ENCODE assay signal across 24 cellular contexts in genomic region chr11:120054753-120055045, GRCh38.
DNase-seq lines count a peak whose midpoint lies in the region; ATAC-seq and TF ChIP-seq lines count a peak whose summit lies in the region.
"Had no signal": no experiment of that assay in that cellular context is flagged by ENCODE, and none has a peak within 500 bp of the region (broad histone marks: within the 10 kb centered on the region; RNA-seq: fewer than 3 reads in every experiment).

No MANE protein-coding gene starts in this region.

- no peak for ATAC-seq in left lobe of liver
- no peak for ATAC-seq in stimulated activated naive CD8-positive, alpha-beta T cell treated with anti-CD3 and anti-CD28 coated beads, Interleukin-15, amount 100 ng/mL, for 72 hours
- ATAC-seq: Right ventricle myocardium inferior had no signal

- H3K36me3 Mint-ChIP-seq in progenitor cell of endocrine pancreas (ENCODE audit: insufficient read depth) (no peaks in the 10 kb centered on the region), endothelial cell (ENCODE audit: low read depth, unreplicated experiment) (no peaks in the 10 kb centered on the region)

- H3K27me3 Mint-ChIP-seq in progenitor cell of endocrine pancreas = peaks cover 32% of the 10 kb centered on the region
- H3K27me3 Mint-ChIP-seq in stimulated activated naive CD8-positive, alpha-beta T cell treated with anti-CD3 and anti-CD28 coated beads, Interleukin-15, amount 100 ng/mL, for 72 hours = peaks cover 7% of the 10 kb centered on the region
- peaks cover 8% of the 10 kb centered on the region for H3K27me3 Mint-ChIP-seq in endothelial cell (ENCODE audit: unreplicated experiment)

- no peak overlapping the region for H3K27ac Mint-ChIP-seq in progenitor cell of endocrine pancreas
- H3K27ac Mint-ChIP-seq in stimulated activated naive CD8-positive, alpha-beta T cell treated with anti-CD3 and anti-CD28 coated beads, Interleukin-15, amount 100 ng/mL, for 72 hours = no peak overlapping the region
- no peak overlapping the region for H3K27ac Mint-ChIP-seq in endothelial cell (ENCODE audit: unreplicated experiment)
- H3K27ac Mint-ChIP-seq: CD4-positive, alpha-beta T cell; HFFc6 had no signal

- no peaks in the 10 kb centered on the region for H3K9me3 Mint-ChIP-seq in progenitor cell of endocrine pancreas (ENCODE audit: low read depth)
- H3K9me3 Mint-ChIP-seq in stimulated activated naive CD8-positive, alpha-beta T cell treated with anti-CD3 and anti-CD28 coated beads, Interleukin-15, amount 100 ng/mL, for 72 hours = no peaks in the 10 kb centered on the region
- no peaks in the 10 kb centered on the region for H3K9me3 Mint-ChIP-seq in endothelial cell (ENCODE audit: unreplicated experiment)
- H3K9me3 Mint-ChIP-seq: CD4-positive, alpha-beta T cell; HFFc6 had no signal

- H3K4me3 Mint-ChIP-seq in progenitor cell of endocrine pancreas (ENCODE audit: low read depth) (no peak overlapping the region), endothelial cell (ENCODE audit: unreplicated experiment) (no peak overlapping the region)
- H3K4me3 Mint-ChIP-seq in stimulated activated naive CD8-positive, alpha-beta T cell treated with anti-CD3 and anti-CD28 coated beads, Interleukin-15, amount 100 ng/mL, for 72 hours = no peak overlapping the region
- H3K4me3 Mint-ChIP-seq: CD4-positive, alpha-beta T cell; HFFc6 had no signal

- no peaks in the 10 kb centered on the region for H3K4me1 Mint-ChIP-seq in progenitor cell of endocrine pancreas (ENCODE audit: low read depth)
- no peaks in the 10 kb centered on the region for H3K4me1 Mint-ChIP-seq in stimulated activated naive CD8-positive, alpha-beta T cell treated with anti-CD3 and anti-CD28 coated beads, Interleukin-15, amount 100 ng/mL, for 72 hours
- H3K4me1 Mint-ChIP-seq in endothelial cell (ENCODE audit: unreplicated experiment) = peaks cover 14% of the 10 kb centered on the region

- no peak for TF ChIP-seq CTCF in RWPE1 (conservative IDR thresholded peaks at IDR 0.05; ENCODE audit: low read depth)
- no peak for TF ChIP-seq CTCF in progenitor cell of endocrine pancreas (IDR thresholded peaks at IDR 0.05; ENCODE audit: unreplicated experiment)
- no peak for TF ChIP-seq CTCF in endothelial cell (IDR thresholded peaks at IDR 0.05; ENCODE audit: unreplicated experiment)

- POLR2A ChIA-PET in RWPE1 (lab: Yijun Ruan, JAX; ENCODE audit: low non-redundant PET) = no interaction called here

- DNase-seq in RWPE1 (ENCODE audit: low spot score) (no peak), ecto neural progenitor cell (ENCODE audit: low spot score) (peak; percentile 18), left lobe of liver (ENCODE audit: low spot score) (peak; percentile 16), progenitor cell of endocrine pancreas (ENCODE audit: low spot score, unreplicated experiment) (peak; percentile 4), cerebellar cortex (ENCODE audit: low spot score) (no peak), endothelial cell (ENCODE audit: low spot score) (no peak)
- DNase-seq in stimulated activated naive CD8-positive, alpha-beta T cell treated with anti-CD3 and anti-CD28 coated beads, Interleukin-15, amount 100 ng/mL, for 72 hours = no peak
- DNase-seq: Caco-2; CD4-positive, alpha-beta T cell; DMS 273 treated with DMSO at 0.1 percent for 48 hours; DMS79 treated with DMSO at 0.1 percent for 48 hours; H7; HFFc6; Kasumi-1; MG63; NCI-H1417; NCI-H1694 treated with DMSO at 0.1 percent for 48 hours; NCI-H2081 treated with DMSO at 0.1 percent for 48 hours; NCI-H2171 treated with DMSO at 0.1 percent for 48 hours; NCI-H526; OCI-M1 had no signal

- CTCF ChIA-PET in RWPE1 (lab: Yijun Ruan, JAX) = no interaction called here

- peak overlapping the region; percentile 91; the same call in 1 of the 2 replicates for H3K27ac ChIP-seq in RWPE1
- H3K27ac ChIP-seq: BLaER1, SJSA1 had no signal

Comparison
In these comparisons a context has a peak if more than half of its experiments do, and no peak if none do; other contexts are left out.
1. DNase-seq: peak in ecto neural progenitor cell (single experiment), left lobe of liver (single experiment) and progenitor cell of endocrine pancreas (single experiment); none in RWPE1 (single experiment), cerebellar cortex (single experiment), stimulated activated naive CD8-positive, alpha-beta T cell treated with anti-CD3 and anti-CD28 coated beads, Interleukin-15, amount 100 ng/mL, for 72 hours (0 of 2) and endothelial cell (single experiment).